1 cellular context compared by ENCODE assay signal in the genomic region with DNA sequence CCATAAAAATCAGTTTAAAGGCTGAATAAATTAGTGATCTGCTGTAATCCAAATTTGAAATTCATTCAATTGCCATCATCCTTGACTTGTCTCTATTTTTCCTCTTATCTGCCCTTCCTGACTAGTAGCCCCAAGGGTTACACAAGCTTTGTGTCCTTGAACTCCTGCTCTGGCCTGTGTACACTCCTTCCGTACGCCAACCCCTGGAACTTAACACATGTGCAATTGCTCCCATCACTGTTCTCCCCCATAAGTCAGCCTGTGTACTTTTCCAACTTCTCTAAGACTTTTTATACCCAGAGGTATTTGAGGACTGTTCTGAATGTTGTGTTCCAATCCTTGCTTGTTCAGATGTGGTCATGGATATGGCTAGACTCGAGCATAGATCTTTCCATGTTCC.
TF ChIP-seq lines count a peak whose summit lies in the region.

No MANE protein-coding gene starts in this region.

TF ChIP-seq in HepG2, 621 proteins besides CTCF, POLR2A, EP300 and RAD21 (continued from another document and continues in another):
- TF ChIP-seq, protein P1, sequence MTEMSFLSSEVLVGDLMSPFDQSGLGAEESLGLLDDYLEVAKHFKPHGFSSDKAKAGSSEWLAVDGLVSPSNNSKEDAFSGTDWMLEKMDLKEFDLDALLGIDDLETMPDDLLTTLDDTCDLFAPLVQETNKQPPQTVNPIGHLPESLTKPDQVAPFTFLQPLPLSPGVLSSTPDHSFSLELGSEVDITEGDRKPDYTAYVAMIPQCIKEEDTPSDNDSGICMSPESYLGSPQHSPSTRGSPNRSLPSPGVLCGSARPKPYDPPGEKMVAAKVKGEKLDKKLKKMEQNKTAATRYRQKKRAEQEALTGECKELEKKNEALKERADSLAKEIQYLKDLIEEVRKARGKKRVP (CRISPR knock-in tag; IDR thresholded peaks at IDR 0.05): peak in 1 of 2 experiments; percentile 46; a peak in 1 of 4 replicates
- TF ChIP-seq FOXC1 (CRISPR knock-in tag; IDR thresholded peaks at IDR 0.05; ENCODE audit: borderline replicate concordance): no peak
- peak; percentile 76 for TF ChIP-seq FOXK1 (CRISPR knock-in tag; IDR thresholded peaks at IDR 0.05; ENCODE audit: borderline replicate concordance, low read depth)
- TF ChIP-seq PHF8 (CRISPR knock-in tag; IDR thresholded peaks at IDR 0.05): no peak
- TF ChIP-seq NFRKB (IDR thresholded peaks at IDR 0.05): no peak
- peak; percentile 61; the same call in 1 of the 2 replicates for TF ChIP-seq ATF2 (CRISPR knock-in tag; IDR thresholded peaks at IDR 0.05)
- no peak for TF ChIP-seq ZNF564 (CRISPR knock-in tag; IDR thresholded peaks at IDR 0.05)
- no peak for TF ChIP-seq KAT8 (CRISPR knock-in tag; IDR thresholded peaks at IDR 0.05)
- peak; percentile 68; the same call in 1 of the 2 replicates for TF ChIP-seq SALL1 (CRISPR knock-in tag; IDR thresholded peaks at IDR 0.05)
- TF ChIP-seq PCBP1 (IDR thresholded peaks at IDR 0.05; ENCODE audit: borderline replicate concordance, low read depth, low read length): no peak
- no peak for TF ChIP-seq ZNF530 (CRISPR knock-in tag; IDR thresholded peaks at IDR 0.05; ENCODE audit: low read depth)
- TF ChIP-seq ZNF317 (CRISPR knock-in tag; IDR thresholded peaks at IDR 0.05): peak; percentile 91
- 0 out of 2 replicates have a peak, but pooled peaks have one; percentile 23 for TF ChIP-seq TP53 (CRISPR knock-in tag; conservative IDR thresholded peaks at IDR 0.05)
- TF ChIP-seq GABPB1 (CRISPR knock-in tag; IDR thresholded peaks at IDR 0.05): peak; percentile 56; the same call in 1 of the 2 replicates
- TF ChIP-seq ZBTB42 (CRISPR knock-in tag; IDR thresholded peaks at IDR 0.05): no peak
- 0 out of 2 replicates have a peak, but pooled peaks have one; percentile 42 for TF ChIP-seq ZNF589 (CRISPR knock-in tag; conservative IDR thresholded peaks at IDR 0.05)
- peak; percentile 89 for TF ChIP-seq ZNF710 (CRISPR knock-in tag; IDR thresholded peaks at IDR 0.05; ENCODE audit: borderline replicate concordance)
- TF ChIP-seq, protein P2, sequence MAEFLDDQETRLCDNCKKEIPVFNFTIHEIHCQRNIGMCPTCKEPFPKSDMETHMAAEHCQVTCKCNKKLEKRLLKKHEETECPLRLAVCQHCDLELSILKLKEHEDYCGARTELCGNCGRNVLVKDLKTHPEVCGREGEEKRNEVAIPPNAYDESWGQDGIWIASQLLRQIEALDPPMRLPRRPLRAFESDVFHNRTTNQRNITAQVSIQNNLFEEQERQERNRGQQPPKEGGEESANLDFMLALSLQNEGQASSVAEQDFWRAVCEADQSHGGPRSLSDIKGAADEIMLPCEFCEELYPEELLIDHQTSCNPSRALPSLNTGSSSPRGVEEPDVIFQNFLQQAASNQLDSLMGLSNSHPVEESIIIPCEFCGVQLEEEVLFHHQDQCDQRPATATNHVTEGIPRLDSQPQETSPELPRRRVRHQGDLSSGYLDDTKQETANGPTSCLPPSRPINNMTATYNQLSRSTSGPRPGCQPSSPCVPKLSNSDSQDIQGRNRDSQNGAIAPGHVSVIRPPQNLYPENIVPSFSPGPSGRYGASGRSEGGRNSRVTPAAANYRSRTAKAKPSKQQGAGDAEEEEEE (CRISPR knock-in tag; IDR thresholded peaks at IDR 0.05; ENCODE audit: borderline replicate concordance): no peak
- TF ChIP-seq HMGXB3 (CRISPR knock-in tag; IDR thresholded peaks at IDR 0.05; ENCODE audit: borderline replicate concordance): 0 out of 2 replicates have a peak, but pooled peaks have one; percentile 61
- TF ChIP-seq FOXO4 (CRISPR knock-in tag; conservative IDR thresholded peaks at IDR 0.05): no peak
- 0 out of 2 replicates have a peak, but pooled peaks have one; percentile 40 for TF ChIP-seq SOX5 (CRISPR knock-in tag; IDR thresholded peaks at IDR 0.05; ENCODE audit: borderline replicate concordance)
- peak; percentile 75; the same call in 1 of the 2 replicates for TF ChIP-seq CEBPB (IDR thresholded peaks at IDR 0.05; ENCODE audit: borderline replicate concordance, low read depth, low read length)
- 0 out of 2 replicates have a peak, but pooled peaks have one; percentile 48 for TF ChIP-seq HBP1 (CRISPR knock-in tag; IDR thresholded peaks at IDR 0.05; ENCODE audit: low read depth)
- no peak for TF ChIP-seq RXRA (CRISPR knock-in tag; IDR thresholded peaks at IDR 0.05)
- TF ChIP-seq ATF1 (CRISPR knock-in tag; IDR thresholded peaks at IDR 0.05): 0 out of 2 replicates have a peak, but pooled peaks have one; percentile 21
- TF ChIP-seq ZNF235 (CRISPR knock-in tag; IDR thresholded peaks at IDR 0.05; ENCODE audit: borderline replicate concordance): no peak
- TF ChIP-seq NFE2 (CRISPR knock-in tag; IDR thresholded peaks at IDR 0.05): no peak
- no peak for TF ChIP-seq AFF4 (CRISPR knock-in tag; IDR thresholded peaks at IDR 0.05)
- TF ChIP-seq REXO4 (CRISPR knock-in tag; IDR thresholded peaks at IDR 0.05; ENCODE audit: borderline replicate concordance): no peak
- TF ChIP-seq ZNF614 (CRISPR knock-in tag; IDR thresholded peaks at IDR 0.05; ENCODE audit: borderline replicate concordance): 0 out of 2 replicates have a peak, but pooled peaks have one; percentile 44
- no peak for TF ChIP-seq DRAP1 (CRISPR knock-in tag; IDR thresholded peaks at IDR 0.05)
- TF ChIP-seq ZNF772 (CRISPR knock-in tag; IDR thresholded peaks at IDR 0.05): no peak
- TF ChIP-seq ZNF562 (CRISPR knock-in tag; IDR thresholded peaks at IDR 0.05; ENCODE audit: borderline replicate concordance): no peak
- TF ChIP-seq KLF6 (CRISPR knock-in tag; IDR thresholded peaks at IDR 0.05): peak; percentile 46; the same call in 1 of the 2 replicates
- TF ChIP-seq PATZ1 (CRISPR knock-in tag; IDR thresholded peaks at IDR 0.05): peak; percentile 66
